Comparison of ENCODE assay signal across 20 cellular contexts in genomic region chr22:37918580-37919274, GRCh38. TPM values are rescaled to one million over a fixed set of nuclear protein-coding genes. Genes with fewer than 3 reads are reported as not detected.
DNase-seq lines count a peak whose midpoint lies in the region; ATAC-seq, FAIRE-seq and TF ChIP-seq lines count a peak whose summit lies in the region.
"Had no signal": no experiment of that assay in that cellular context is flagged by ENCODE, and none has a peak within 500 bp of the region (broad histone marks: within the 10 kb centered on the region; RNA-seq: fewer than 3 reads in every experiment).

No MANE protein-coding gene starts in this region.

- H3K27ac ChIP-seq in heart right ventricle, result peak overlapping the region in 8 of 10 donors; percentile 8 to 71 (median 23)
- no peak overlapping the region for H3K27ac ChIP-seq in right atrium auricular region
- H3K27ac ChIP-seq in K562 (ENCODE audit: extremely low read depth, low read depth, low read length), result no peak overlapping the region
- no peak overlapping the region for H3K27ac ChIP-seq in neuronal stem cell (replicated peaks; ENCODE audit: low read length)
- no peak overlapping the region for H3K27ac ChIP-seq in brain microvascular endothelial cell
- peak overlapping the region in 1 of 5 donors; percentile 26 for H3K27ac ChIP-seq in stomach
- H3K27ac ChIP-seq: GM23248 had no signal

- H3K36me3 ChIP-seq in heart right ventricle (peaks cover 0 to 98% (median 32%) of the 10 kb centered on the region in 9 donors), right atrium auricular region (peaks cover 55% of the 10 kb centered on the region), K562 (ENCODE audit: control insufficient read depth, insufficient read depth, low read length) (peaks cover 15% of the 10 kb centered on the region; the same call in 1 of the 3 replicates), neuronal stem cell (replicated peaks in 1 of 2; ENCODE audit: control insufficient read depth in 2 of 2, insufficient read depth in 2 of 2, low read length in 2 of 2) (peaks cover 18 to 72% of the 10 kb centered on the region in 2 donors), brain microvascular endothelial cell (replicated peaks) (peaks cover 58% of the 10 kb centered on the region), stomach (peaks cover 37 to 97% (median 96%) of the 10 kb centered on the region in 4 donors)

- H3K4me1 ChIP-seq in heart right ventricle, result peaks cover 0 to 37% (median 13%) of the 10 kb centered on the region in 9 donors
- no peaks in the 10 kb centered on the region for H3K4me1 ChIP-seq in right atrium auricular region
- H3K4me1 ChIP-seq in K562 (replicated peaks in 1 of 2; ENCODE audit: control insufficient read depth in 2 of 2, insufficient read depth in 2 of 2, low read length in 2 of 2), result no peaks in the 10 kb centered on the region
- H3K4me1 ChIP-seq in neuronal stem cell (ENCODE audit: control insufficient read depth in 2 of 2, insufficient read depth in 1 of 2, low read depth in 1 of 2, low read length in 2 of 2), result no peaks in the 10 kb centered on the region
- peaks cover 4 to 19% (median 17%) of the 10 kb centered on the region in 4 donors for H3K4me1 ChIP-seq in stomach

- H3K9me1 ChIP-seq in K562 (ENCODE audit: control insufficient read depth, insufficient read depth, low read length), result no peaks in the 10 kb centered on the region

- H3K9ac ChIP-seq in K562 (ENCODE audit: insufficient read depth in 1 of 2, low read depth in 2 of 2, low read length in 2 of 2) (peak overlapping the region in 1 of 2 experiments; percentile 9; a peak in 1 of 4 replicates), neuronal stem cell (ENCODE audit: low read depth, low read length, poor library complexity) (no peak overlapping the region)
- H3K9ac ChIP-seq: GM23248 had no signal

- intact Hi-C loops in heart right ventricle (cut with DNase I), result no loop called here
- intact Hi-C loops in K562 (cut with micrococcal nuclease), result no loop called here
- intact Hi-C loops in stomach (cut with DNase I; ENCODE audit: low total_unique reads), result no loop called here

- H2BK15ac ChIP-seq in neuronal stem cell (ENCODE audit: low read length), result no peak overlapping the region

- TF ChIP-seq EP300 in K562 (IDR thresholded peaks at IDR 0.05; ENCODE audit: low read length), result no peak
- TF ChIP-seq EP300 in stomach (IDR thresholded peaks at IDR 0.05), result no peak

- no peak for TF ChIP-seq RAD21 in K562 (CRISPR knock-in tag; conservative IDR thresholded peaks at IDR 0.05 in 1 of 2, IDR thresholded peaks at IDR 0.05 in 1 of 2)

- no peak overlapping the region for H3K4me3 ChIP-seq in heart right ventricle
- no peak overlapping the region for H3K4me3 ChIP-seq in right atrium auricular region
- no peak overlapping the region for H3K4me3 ChIP-seq in K562
- H3K4me3 ChIP-seq in neuronal stem cell (ENCODE audit: low read length in 2 of 2), result no peak overlapping the region
- H3K4me3 ChIP-seq in brain microvascular endothelial cell (ENCODE audit: low read depth, low read length), result no peak overlapping the region
- H3K4me3 ChIP-seq in stomach, result no peak overlapping the region
- H3K4me3 ChIP-seq: GM23248 had no signal

- H2BK120ac ChIP-seq in neuronal stem cell (ENCODE audit: low read depth, low read length), result no peak overlapping the region

- no peaks in the 10 kb centered on the region for H4K20me1 ChIP-seq in K562 (replicated peaks; ENCODE audit: control insufficient read depth, insufficient read depth, low read length)

- in situ Hi-C loops in K562 (cut with MboI), result no loop called here
- in situ Hi-C loops in brain microvascular endothelial cell (cut with HindIII; ENCODE audit: low pct_ligation_motif_present, low sequenced_read_pairs), result no loop called here

- DNase-seq in heart right ventricle (no peak), right atrium auricular region (ENCODE audit: low spot score) (no peak), K562 (ENCODE audit: extremely low read depth in 1 of 4, low spot score in 3 of 4) (no peak), neuronal stem cell (ENCODE audit: low spot score) (no peak), brain microvascular endothelial cell (no peak), stomach (no peak)
- DNase-seq: AML-193; CD8-positive, alpha-beta T cell; DMS79 treated with DMSO at 0.1 percent for 48 hours; GM23248; KG1; NCI-H1092; NCI-H2107; SHP77 treated with DMSO at 0.1 percent for 48 hours had no signal

- H3K14ac ChIP-seq in neuronal stem cell (ENCODE audit: low read length), result no peak overlapping the region

- H4K8ac ChIP-seq in neuronal stem cell (ENCODE audit: low read depth, low read length), result peak overlapping the region; percentile 65

- POLR2A ChIA-PET in K562 (lab: Yijun Ruan, JAX), result interaction anchor here (0.6 kb wide), 1 partner anchor 14 kb away, joined by 3 read pairs; no protein-coding TSS in a partner anchor

- peak overlapping the region; percentile 91 for H3K23ac ChIP-seq in neuronal stem cell (ENCODE audit: low read depth, low read length, poor library complexity)

- no peak overlapping the region for H3K18ac ChIP-seq in neuronal stem cell (ENCODE audit: low read length)

- no peaks in the 10 kb centered on the region for H3K79me1 ChIP-seq in neuronal stem cell (ENCODE audit: low read depth, low read length)

- no peak for TF ChIP-seq CTCF in heart right ventricle (IDR thresholded peaks at IDR 0.05)
- no peak for TF ChIP-seq CTCF in right atrium auricular region (IDR thresholded peaks at IDR 0.05)
- no peak for TF ChIP-seq CTCF in K562 (IDR thresholded peaks at IDR 0.05 in 2 of 3, conservative IDR thresholded peaks at IDR 0.05 in 1 of 3; ENCODE audit: insufficient read depth in 2 of 3, low read depth in 1 of 3, low read length in 3 of 3)
- no peak for TF ChIP-seq CTCF in brain microvascular endothelial cell (IDR thresholded peaks at IDR 0.05; ENCODE audit: low read depth, low read length, missing control alignments)
- no peak for TF ChIP-seq CTCF in stomach (IDR thresholded peaks at IDR 0.05)

- H2AFZ ChIP-seq in K562 (ENCODE audit: low read depth, low read length), result no peak overlapping the region
- H2AFZ ChIP-seq in neuronal stem cell (ENCODE audit: low read length), result no peak overlapping the region
- H2AFZ ChIP-seq: GM23248 had no signal

- no peak overlapping the region for H2AK5ac ChIP-seq in neuronal stem cell (ENCODE audit: low read depth, low read length)

- no peak for TF ChIP-seq POLR2A in K562 (conservative IDR thresholded peaks at IDR 0.05)
- no peak for TF ChIP-seq POLR2A in stomach (IDR thresholded peaks at IDR 0.05)

- H2BK5ac ChIP-seq in neuronal stem cell (ENCODE audit: low read length), result no peak overlapping the region

- H3K4me2 ChIP-seq in K562 (ENCODE audit: insufficient read depth, low read length) (no peak overlapping the region), neuronal stem cell (ENCODE audit: insufficient read depth, low read length, poor library complexity, severe bottlenecking) (no peak overlapping the region)

- no peaks in the 10 kb centered on the region for H3K79me2 ChIP-seq in K562 (ENCODE audit: control insufficient read depth, insufficient read depth, low read length)

- no peak for FAIRE-seq in K562 (lab: Jason Lieb, UNC)
- FAIRE-seq: D721Med, G401.6, HTR-8/SVneo had no signal

- H3K9me3 ChIP-seq in heart right ventricle, result no peaks in the 10 kb centered on the region
- H3K9me3 ChIP-seq in right atrium auricular region, result no peaks in the 10 kb centered on the region
- H3K9me3 ChIP-seq in K562 (replicated peaks; ENCODE audit: control insufficient read depth, insufficient read depth, low read depth, low read length), result no peaks in the 10 kb centered on the region
- no peaks in the 10 kb centered on the region for H3K9me3 ChIP-seq in neuronal stem cell (replicated peaks in 1 of 2; ENCODE audit: control insufficient read depth in 2 of 2, insufficient read depth in 1 of 2, low read depth in 1 of 2, low read length in 2 of 2)
- H3K9me3 ChIP-seq in stomach, result no peaks in the 10 kb centered on the region

- no peak overlapping the region for H3K4ac ChIP-seq in neuronal stem cell (ENCODE audit: low read length)

- no TSS peak for BruUV-seq in K562 (replicated peaks; lab: Mats Ljungman, UMichigan)

- no peak overlapping the region for H4K91ac ChIP-seq in neuronal stem cell (ENCODE audit: low read depth, low read length, poor library complexity)

- no peak overlapping the region for H2BK12ac ChIP-seq in neuronal stem cell (ENCODE audit: low read length)

- ATAC-seq in heart right ventricle (peak; percentile 7 to 68 (median 43)), K562 (no peak), HG03025 (IDR thresholded peaks at IDR 0.05; ENCODE audit: low FRiP score, unreplicated experiment) (no peak), HG02973 (IDR thresholded peaks at IDR 0.05; ENCODE audit: unreplicated experiment) (no peak)
- ATAC-seq: CD8-positive, alpha-beta T cell; Panc1 had no signal

- H3K27me3 ChIP-seq in heart right ventricle, result no peaks in the 10 kb centered on the region
- no peaks in the 10 kb centered on the region for H3K27me3 ChIP-seq in right atrium auricular region
- no peaks in the 10 kb centered on the region for H3K27me3 ChIP-seq in K562 (ENCODE audit: control insufficient read depth in 2 of 2, insufficient read depth in 2 of 2, low read length in 2 of 2)
- H3K27me3 ChIP-seq in neuronal stem cell (ENCODE audit: control insufficient read depth in 3 of 3, insufficient read depth in 3 of 3, low read depth in 1 of 3, low read length in 3 of 3), result no peaks in the 10 kb centered on the region
- no peaks in the 10 kb centered on the region for H3K27me3 ChIP-seq in brain microvascular endothelial cell (replicated peaks)
- no peaks in the 10 kb centered on the region for H3K27me3 ChIP-seq in stomach

- CTCF ChIA-PET in K562 (lab: Yijun Ruan, JAX; ENCODE audit: low intra/inter-chr PET ratio), result no interaction called here

- WGBS in heart right ventricle, 2 donors, result 70 to 80% methylated on average over 25 of the region's 25 CpGs
- WGBS in K562 (ENCODE audit: insufficient coverage, low coverage, missing lambda C conversion rate), result 78% methylated on average over 13 of the region's 25 CpGs
- no CpG with 5 or more reads among the region's 25 CpGs for WGBS in neuronal stem cell (ENCODE audit: extremely low coverage in 2 of 2, insufficient read length in 2 of 2, insufficient replicate concordance in 1 of 2), 2 donors
- WGBS in stomach, 5 donors, result 82 to 90% (median 86%) methylated on average over 18 to 25 of the region's 25 CpGs

RNA-seq across cellular contexts. Expression of gene MICALL1, which starts 12.6 kb away (rescaled TPM):
- total RNA-seq in heart right ventricle (10 to 100 TPM; 13.0 to 26.9 (median 16.5) TPM), right atrium auricular region (10 to 100 TPM; 16.9 TPM), K562 (2014; rRNA removed) (9.3 and 13.9 TPM in 2 replicates), K562 (2014; rRNA removed; fragmentation: Illumina TruSeq; extraction: Trizol) (5.9 and 6.4 TPM in 2 replicates), K562 (2015; rRNA removed; fragmentation: Illumina TruSeq; extraction: Trizol) (6.1 and 7.6 TPM in 2 replicates), K562 (2021) (20.4 and 21.5 TPM in 2 replicates), stomach (100 to 1,000 TPM in 3 of 5 donors, 10 to 100 TPM in 2; 31.4 to 155 (median 112) TPM)
- polyA plus RNA-seq in heart right ventricle (10 to 100 TPM in 1 of 2 donors, 1 to 10 TPM in 1; 9.3 to 10.3 TPM), K562 (2011; rRNA removed) (4.0 and 5.8 TPM in 2 replicates), K562 (2014; fragmentation: Illumina TruSeq; extraction: Trizol) (10.4 and 11.4 TPM in 2 replicates), K562 (2014; fragmentation: Nextera tagmentation; extraction: Ambion mirVana) (under 1 TPM; 0.32 to 0.62 TPM), K562 (2014; rRNA removed) (7.7 and 8.2 TPM in 2 replicates), stomach (10 to 100 TPM; 17.7 to 55.1 (median 35.6) TPM)
- total RNA-seq in K562 (2011; cell fraction: chromatin; rRNA removed; ENCODE audit: low replicate concordance), result 12.3 and 33.3 TPM in 2 replicates
- total RNA-seq in K562 (2011; cell fraction: nucleolus; rRNA removed), result 19.0 and 19.9 TPM in 2 replicates
- total RNA-seq in K562 (2011; cell fraction: nucleoplasm; rRNA removed), result 13.0 and 15.6 TPM in 2 replicates
- polyA plus RNA-seq in K562 (2011; cell fraction: cytosol; rRNA removed), result 4.8 and 10.3 TPM in 2 replicates
- 5.8 and 9.0 TPM in 2 replicates for polyA plus RNA-seq in K562 (2011; cell fraction: nucleus; rRNA removed)
- polyA plus RNA-seq in K562 (2012), result 11.6 and 27.8 TPM in 2 replicates
- 8.1 and 9.1 TPM in 2 replicates for polyA minus RNA-seq in K562 (2011; rRNA and poly(A)+ RNA removed)
- 12.0 and 19.4 TPM in 2 replicates for polyA minus RNA-seq in K562 (2011; cell fraction: cytosol; rRNA and poly(A)+ RNA removed)
- 4.3 and 6.9 TPM in 2 replicates for polyA minus RNA-seq in K562 (2011; cell fraction: nucleus; rRNA and poly(A)+ RNA removed)
- polyA plus RNA-seq in neuronal stem cell (2013, experiment 1 of 2), result 12.2 TPM
- polyA plus RNA-seq in neuronal stem cell (2013, experiment 2 of 2), result 12.4 TPM

RNA-seq across cellular contexts. Expression of gene C22orf23, which starts 34.7 kb away (rescaled TPM):
- total RNA-seq in heart right ventricle (1 to 10 TPM in 2 of 10 donors, under 1 TPM in 8; 0.17 to 1.1 (median 0.55) TPM), right atrium auricular region (under 1 TPM in 1 of 2 donors, not detected in 1; 0.39 TPM), K562 (2014; rRNA removed) (0.32 and 0.82 TPM in 2 replicates), K562 (2014; rRNA removed; fragmentation: Illumina TruSeq; extraction: Trizol) (0.25 and 0.48 TPM in 2 replicates), K562 (2015; rRNA removed; fragmentation: Illumina TruSeq; extraction: Trizol) (0.26 and 0.51 TPM in 2 replicates), K562 (2021) (0.49 and 0.64 TPM in 2 replicates), stomach (not detected)
- polyA plus RNA-seq in heart right ventricle (under 1 TPM; 0.22 to 0.25 TPM), K562 (2011; rRNA removed) (0.33 and 0.79 TPM in 2 replicates), K562 (2014; fragmentation: Illumina TruSeq; extraction: Trizol) (0.69 and 1.0 TPM in 2 replicates), K562 (2014; fragmentation: Nextera tagmentation; extraction: Ambion mirVana) (under 1 TPM; 0.53 to 0.91 TPM), K562 (2014; rRNA removed) (0.65 and 0.82 TPM in 2 replicates), stomach (1 to 10 TPM in 1 of 3 donors, under 1 TPM in 2; 0.18 to 1.2 (median 0.31) TPM)
- total RNA-seq in K562 (2011; cell fraction: chromatin; rRNA removed; ENCODE audit: low replicate concordance), result 0.46 and 1.2 TPM in 2 replicates
- total RNA-seq in K562 (2011; cell fraction: nucleolus; rRNA removed), result 0.67 TPM in 1 of 2 replicates, not detected in the other
- total RNA-seq in K562 (2011; cell fraction: nucleoplasm; rRNA removed), result 0.88 and 1.4 TPM in 2 replicates
- polyA plus RNA-seq in K562 (2011; cell fraction: cytosol; rRNA removed), result 0.52 and 0.88 TPM in 2 replicates
- 0.63 and 0.76 TPM in 2 replicates for polyA plus RNA-seq in K562 (2011; cell fraction: nucleus; rRNA removed)
- polyA plus RNA-seq in K562 (2012), result 0.42 and 0.51 TPM in 2 replicates
- polyA minus RNA-seq in K562 (2011; rRNA and poly(A)+ RNA removed), result 0.66 and 0.91 TPM in 2 replicates
- polyA minus RNA-seq in K562 (2011; cell fraction: cytosol; rRNA and poly(A)+ RNA removed), result not detected in 2 replicates
- 0.78 TPM in 1 of 2 replicates, not detected in the other for polyA minus RNA-seq in K562 (2011; cell fraction: nucleus; rRNA and poly(A)+ RNA removed)
- polyA plus RNA-seq in neuronal stem cell (2013, experiment 1 of 2), result 1.3 TPM
- polyA plus RNA-seq in neuronal stem cell (2013, experiment 2 of 2), result 1.1 TPM

RNA-seq across cellular contexts. Expression of gene POLR2F, which starts 34.8 kb away (rescaled TPM):
- total RNA-seq in heart right ventricle (10 to 100 TPM; 62.4 to 95.7 (median 76.6) TPM), right atrium auricular region (10 to 100 TPM; 53.2 to 62.1 TPM), K562 (2014; rRNA removed) (240 and 294 TPM in 2 replicates), K562 (2014; rRNA removed; fragmentation: Illumina TruSeq; extraction: Trizol) (73.2 and 98.9 TPM in 2 replicates), K562 (2015; rRNA removed; fragmentation: Illumina TruSeq; extraction: Trizol) (115 and 129 TPM in 2 replicates), K562 (2021) (145 and 162 TPM in 2 replicates), stomach (100 to 1,000 TPM in 2 of 5 donors, 10 to 100 TPM in 3; 41.5 to 145 (median 74.5) TPM)
- polyA plus RNA-seq in heart right ventricle (100 to 1,000 TPM; 150 to 200 TPM), K562 (2011; rRNA removed) (89.4 and 116 TPM in 2 replicates), K562 (2014; fragmentation: Illumina TruSeq; extraction: Trizol) (156 and 168 TPM in 2 replicates), K562 (2014; fragmentation: Nextera tagmentation; extraction: Ambion mirVana) (100 to 1,000 TPM; 187 to 195 TPM), K562 (2014; rRNA removed) (410 and 469 TPM in 2 replicates), stomach (100 to 1,000 TPM; 139 to 149 (median 146) TPM)
- total RNA-seq in K562 (2011; cell fraction: chromatin; rRNA removed; ENCODE audit: low replicate concordance), result 31.7 and 45.8 TPM in 2 replicates
- 21.2 and 27.6 TPM in 2 replicates for total RNA-seq in K562 (2011; cell fraction: nucleolus; rRNA removed)
- 27.6 and 28.5 TPM in 2 replicates for total RNA-seq in K562 (2011; cell fraction: nucleoplasm; rRNA removed)
- 137 and 187 TPM in 2 replicates for polyA plus RNA-seq in K562 (2011; cell fraction: cytosol; rRNA removed)
- polyA plus RNA-seq in K562 (2011; cell fraction: nucleus; rRNA removed), result 42.9 and 44.4 TPM in 2 replicates
- 84.6 and 208 TPM in 2 replicates for polyA plus RNA-seq in K562 (2012)
- 18.3 and 28.5 TPM in 2 replicates for polyA minus RNA-seq in K562 (2011; rRNA and poly(A)+ RNA removed)
- polyA minus RNA-seq in K562 (2011; cell fraction: cytosol; rRNA and poly(A)+ RNA removed), result 36.5 and 39.5 TPM in 2 replicates
- 8.8 and 13.2 TPM in 2 replicates for polyA minus RNA-seq in K562 (2011; cell fraction: nucleus; rRNA and poly(A)+ RNA removed)
- polyA plus RNA-seq in neuronal stem cell (2013, experiment 1 of 2), result 108 TPM
- polyA plus RNA-seq in neuronal stem cell (2013, experiment 2 of 2), result 103 TPM

Comparison
In these comparisons a context has a peak if more than half of its experiments do, and no peak if none do; other contexts are left out.
1. H3K27ac ChIP-seq: peak in heart right ventricle (8 of 10); none in right atrium auricular region (0 of 2), K562 (single experiment), neuronal stem cell (single experiment) and brain microvascular endothelial cell (single experiment).
2. ATAC-seq: peak in heart right ventricle (8 of 8); none in K562 (single experiment), HG03025 (single experiment) and HG02973 (single experiment).